Comparison of ENCODE assay signal across 10 cellular contexts in the genomic region with DNA sequence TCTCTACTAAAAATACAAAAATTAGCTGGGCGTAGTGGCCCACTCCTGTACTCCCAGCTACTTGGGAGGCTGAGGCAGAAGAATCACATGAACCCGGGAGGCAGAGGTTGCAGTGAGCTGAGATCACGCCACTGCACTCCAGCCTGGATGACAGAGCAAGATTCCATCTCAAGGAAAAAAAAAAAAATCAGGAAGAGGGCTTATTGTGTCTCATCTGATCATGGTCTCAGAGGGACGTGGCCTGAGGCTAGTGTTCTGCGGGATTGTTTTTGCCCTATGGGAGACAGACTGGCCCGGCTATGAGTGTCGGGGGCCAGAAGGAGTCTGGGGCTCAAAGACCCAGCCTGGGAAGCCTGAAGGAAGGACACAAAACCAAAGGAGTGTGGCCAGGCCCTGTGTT. TPM values are rescaled to one million over a fixed set of nuclear protein-coding genes. Genes with fewer than 3 reads are reported as not detected.
DNase-seq lines count a peak whose midpoint lies in the region; ATAC-seq and TF ChIP-seq lines count a peak whose summit lies in the region.
"Not testable (repeated sequence)": the region's sequence is repeated elsewhere in the genome, so short reads cannot be mapped to it uniquely, and the experiment has no call there.
"Had no signal": no experiment of that assay in that cellular context is flagged by ENCODE, and none has a peak within 500 bp of the region (broad histone marks: within the 10 kb centered on the region; RNA-seq: fewer than 3 reads in every experiment).

No MANE protein-coding gene starts in this region.

- H2AFZ ChIP-seq in mesenchymal stem cell (ENCODE audit: low read depth, low read length): not testable (repeated sequence)
- peak overlapping the region; percentile 87 for H2AFZ ChIP-seq in osteoblast (ENCODE audit: low read length)

- DNase-seq in EH (ENCODE audit: low read depth) (peak; percentile 77), fibroblast of gingiva (ENCODE audit: low read depth) (peak; percentile 39), mesenchymal stem cell (peak; percentile 29), osteoblast (ENCODE audit: insufficient read length, low spot score, missing footprints) (peak; percentile 76)
- DNase-seq in HFFc6; WTC11 (ENCODE audit: low spot score); chondrocyte (ENCODE audit: low spot score): not testable (repeated sequence)

- peak overlapping the region; percentile 49 for H3K9ac ChIP-seq in mesenchymal stem cell (ENCODE audit: low read length)

- H2BK12ac ChIP-seq in mesenchymal stem cell (ENCODE audit: low read length in 2 of 2): not testable (repeated sequence)

- not testable (repeated sequence) for H3K27me3 Mint-ChIP-seq in HFFc6 (ENCODE audit: insufficient read depth); WTC11 (ENCODE audit: low read depth); chondrocyte (ENCODE audit: low read depth)

- not testable (repeated sequence) for H3K4me3 Mint-ChIP-seq in HFFc6; WTC11; chondrocyte (ENCODE audit: unreplicated experiment)

- peak overlapping the region; percentile 46 for H4K91ac ChIP-seq in mesenchymal stem cell (ENCODE audit: low read length)

- CTCF ChIA-PET in WTC11 (lab: Charles Lee): interaction anchor here (2.1 to 3.8 kb wide), 4 partner anchors 8 to 21 kb away, joined by 10 to 19 read pairs (median 12); no protein-coding TSS in a partner anchor

- H3K18ac ChIP-seq in mesenchymal stem cell (ENCODE audit: low read depth in 1 of 2, low read length in 2 of 2): not testable (repeated sequence)

- H3K4me2 ChIP-seq in mesenchymal stem cell (ENCODE audit: low read length, poor library complexity, severe bottlenecking): not testable (repeated sequence)
- peak overlapping the region; percentile 9 for H3K4me2 ChIP-seq in osteoblast (ENCODE audit: insufficient read depth, low read length)

- 86% methylated on average over 7 of the region's 7 CpGs for WGBS in mesenchymal stem cell

- not testable (repeated sequence) for H3K9me3 ChIP-seq in mesenchymal stem cell (ENCODE audit: control insufficient read depth, low read length); osteoblast (ENCODE audit: low read depth, low read length)

- H3K14ac ChIP-seq in mesenchymal stem cell (ENCODE audit: low read length in 2 of 2): not testable (repeated sequence)

- H2BK5ac ChIP-seq in mesenchymal stem cell (ENCODE audit: low read depth, low read length, poor library complexity, severe bottlenecking): not testable (repeated sequence)

- not testable (repeated sequence) for H3K79me1 ChIP-seq in mesenchymal stem cell (replicated peaks; ENCODE audit: low read length, poor library complexity, severe bottlenecking)

- H3K9me3 Mint-ChIP-seq in HFFc6; WTC11; chondrocyte (ENCODE audit: low read depth): not testable (repeated sequence)

- H3K27me3 ChIP-seq in mesenchymal stem cell (ENCODE audit: control insufficient read depth in 1 of 2, insufficient read depth in 1 of 2, low read length in 2 of 2); osteoblast (ENCODE audit: insufficient read depth, low read length): not testable (repeated sequence)

- ATAC-seq in WTC11: not testable (repeated sequence)

- not testable (repeated sequence) for H3K4me3 ChIP-seq in mesenchymal stem cell (ENCODE audit: insufficient read depth in 1 of 2, low read depth in 1 of 2, low read length in 2 of 2); osteoblast (ENCODE audit: insufficient read depth, low read length)

- H3K4ac ChIP-seq in mesenchymal stem cell (ENCODE audit: low read depth in 1 of 2, low read length in 2 of 2): not testable (repeated sequence)

- H2AK5ac ChIP-seq in mesenchymal stem cell (ENCODE audit: low read length, severe bottlenecking): not testable (repeated sequence)

- H2BK120ac ChIP-seq in mesenchymal stem cell (ENCODE audit: low read depth, low read length): not testable (repeated sequence)

- peaks cover 32% of the 10 kb centered on the region for H3K4me1 Mint-ChIP-seq in HFFc6 (ENCODE audit: low read depth)
- not testable (repeated sequence) for H3K4me1 Mint-ChIP-seq in WTC11
- H3K4me1 Mint-ChIP-seq in chondrocyte (ENCODE audit: low read depth): peaks cover 31% of the 10 kb centered on the region

- not testable (repeated sequence) for H4K8ac ChIP-seq in mesenchymal stem cell (ENCODE audit: low read length)

- TF ChIP-seq CTCF in HFFc6 (IDR thresholded peaks at IDR 0.05); WTC11 (IDR thresholded peaks at IDR 0.05); chondrocyte (IDR thresholded peaks at IDR 0.05); osteoblast (IDR thresholded peaks at IDR 0.05; ENCODE audit: extremely low read depth, low read depth, low read length): not testable (repeated sequence)

- not testable (repeated sequence) for H3K4me1 ChIP-seq in mesenchymal stem cell (ENCODE audit: control insufficient read depth, insufficient read depth, low read depth, low read length)
- peaks cover 22% of the 10 kb centered on the region for H3K4me1 ChIP-seq in osteoblast (ENCODE audit: insufficient read depth, low read length)

- H3K27ac ChIP-seq in mesenchymal stem cell (ENCODE audit: low read length, poor library complexity, severe bottlenecking): not testable (repeated sequence)
- H3K27ac ChIP-seq in osteoblast (ENCODE audit: low read depth, low read length): peak overlapping the region; percentile 84

- POLR2A ChIA-PET in WTC11 (lab: Charles Lee): not testable (repeated sequence)

- peak overlapping the region; percentile 14; the same call in 1 of the 2 replicates for H3K27ac Mint-ChIP-seq in HFFc6
- 0 out of 2 replicates have a peak overlapping the region, but pooled peaks have one; percentile 47 for H3K27ac Mint-ChIP-seq in WTC11
- peak overlapping the region; percentile 95 for H3K27ac Mint-ChIP-seq in chondrocyte (ENCODE audit: unreplicated experiment)

- not testable (repeated sequence) for H4K20me1 ChIP-seq in osteoblast (ENCODE audit: insufficient read depth, low read length)

- not testable (repeated sequence) for H3K36me3 Mint-ChIP-seq in HFFc6 (ENCODE audit: low read depth); WTC11; chondrocyte (ENCODE audit: low read depth)

- H2BK15ac ChIP-seq in mesenchymal stem cell (ENCODE audit: low read depth, poor library complexity, severe bottlenecking): not testable (repeated sequence)

- not testable (repeated sequence) for H3K79me2 ChIP-seq in osteoblast (ENCODE audit: insufficient read depth, low read length)

- not testable (repeated sequence) for H3K23ac ChIP-seq in mesenchymal stem cell (ENCODE audit: low read length in 2 of 2)

- H3K36me3 ChIP-seq in mesenchymal stem cell (ENCODE audit: control insufficient read depth in 1 of 2, insufficient read depth in 2 of 2, low read depth in 1 of 2, low read length in 2 of 2): peaks cover 0 to 20% of the 10 kb centered on the region in 2 experiments
- H3K36me3 ChIP-seq in osteoblast (ENCODE audit: insufficient read depth, low read length): not testable (repeated sequence)

RNA-seq across cellular contexts. Expression of gene ALDH4A1, which starts 10.5 kb away (rescaled TPM):
- 10 to 100 TPM; 18.3 to 24.1 (median 20.2) TPM for total RNA-seq in HFFc6 (2021; fragmentation: NEBNext Ultra II Directional; extraction: Animal tissue kit (Norgen Biotek cat#: 25700))
- total RNA-seq in WTC11 (2021) (31.0 to 37.5 TPM (median 36.2 TPM) in 3 replicates), chondrocyte (9.3 to 15.0 TPM (median 14.2 TPM) in 3 replicates), osteoblast (28.6 and 31.8 TPM in 2 replicates)
- 7.7 TPM for polyA plus RNA-seq in mesenchymal stem cell (2013, experiment 1 of 2)
- polyA plus RNA-seq in mesenchymal stem cell (2013, experiment 2 of 2): 7.8 TPM

RNA-seq across cellular contexts. Expression of gene TAS1R2, which starts 32.4 kb away (rescaled TPM):
- not detected for total RNA-seq in HFFc6 (2021; fragmentation: NEBNext Ultra II Directional; extraction: Animal tissue kit (Norgen Biotek cat#: 25700))
- total RNA-seq in WTC11 (2021): not detected in 3 replicates
- not detected in 3 replicates for total RNA-seq in chondrocyte
- polyA plus RNA-seq in mesenchymal stem cell (2013, experiment 1 of 2): not detected
- polyA plus RNA-seq in mesenchymal stem cell (2013, experiment 2 of 2): not detected
- total RNA-seq in osteoblast: not detected in 2 replicates
- total RNA-seq: A172; CD4-positive, alpha-beta T cell; H4 had no signal

Comparison
In these comparisons a context has a peak if more than half of its experiments do, and no peak if none do; other contexts are left out.
1. H3K27ac Mint-ChIP-seq: peak in every context shown above with its lines; median percentile 95 in chondrocyte; 47 in WTC11; 14 in HFFc6.